Comparison of ENCODE assay signal across 18 cellular contexts in the genomic region with DNA sequence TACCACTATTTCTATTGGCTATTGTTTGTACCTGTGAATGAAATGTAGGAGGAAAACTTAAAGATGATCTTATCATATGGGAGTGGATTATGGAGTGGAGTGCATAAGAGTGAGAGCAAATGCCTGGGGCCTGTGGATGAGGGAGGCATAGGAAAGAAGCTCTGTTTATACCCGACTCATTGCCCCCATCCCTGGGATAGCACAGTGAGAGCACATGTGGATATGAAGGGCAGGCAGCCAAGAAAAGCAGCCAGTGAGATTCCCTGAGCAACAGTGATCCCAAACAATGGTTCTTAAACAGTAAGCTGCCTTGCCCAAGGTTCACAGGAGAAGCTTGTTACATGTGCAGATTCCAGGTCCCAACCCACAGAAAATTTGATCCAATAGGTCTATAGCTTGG. TPM values are rescaled to one million over a fixed set of nuclear protein-coding genes. Genes with fewer than 3 reads are reported as not detected.
"Had no signal": no experiment of that assay in that cellular context is flagged by ENCODE, and none has a peak within 500 bp of the region (broad histone marks: within the 10 kb centered on the region; RNA-seq: fewer than 3 reads in every experiment).

No MANE protein-coding gene starts in this region.

RNA-seq across cellular contexts. Expression of a gene that starts 2.3 kb away (rescaled TPM):
- total RNA-seq: chondrocyte, dermis microvascular lymphatic vessel endothelial cell, endodermal cell, esophagus mucosa, fibroblast of lung, fibroblast of villous mesenchyme, gastrocnemius medialis, left colon, liver, lung microvascular endothelial cell, prostate gland, sigmoid colon, thoracic aorta, transverse colon, ureter had no signal
- polyA plus RNA-seq: fibroblast of lung, immature natural killer cell, keratinocyte, liver, sigmoid colon, stomach had no signal

RNA-seq across cellular contexts. Expression of a gene that starts 57.3 kb away (rescaled TPM):
- total RNA-seq: dermis microvascular lymphatic vessel endothelial cell, fibroblast of lung, fibroblast of villous mesenchyme, lung microvascular endothelial cell, prostate gland, thoracic aorta had no signal
- polyA plus RNA-seq: immature natural killer cell had no signal
